ENCODE assay signal across 15 cellular contexts in the genomic region with DNA sequence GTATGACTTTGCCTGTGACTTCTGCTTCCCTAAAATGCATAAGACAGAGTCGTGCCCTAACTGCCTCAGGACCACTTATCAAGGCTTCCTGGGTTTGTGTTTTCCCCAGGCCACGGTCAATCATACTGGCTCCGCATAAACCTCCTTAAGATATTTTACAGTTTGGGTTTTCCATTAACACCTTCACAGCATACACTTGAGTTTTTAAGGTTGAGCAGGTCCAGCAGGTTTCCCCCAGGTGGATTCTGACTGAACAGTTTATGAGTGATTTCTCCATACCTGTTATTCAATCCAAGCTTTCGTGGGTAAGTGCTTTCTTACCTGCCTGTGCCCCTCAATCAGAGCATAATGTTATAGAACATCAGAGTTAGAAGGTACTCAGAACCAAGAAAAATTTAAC.
"Had no signal": no experiment of that assay in that cellular context is flagged by ENCODE, and none has a peak within 500 bp of the region (broad histone marks: within the 10 kb centered on the region; RNA-seq: fewer than 3 reads in every experiment).

No MANE protein-coding gene starts in this region.

- H3K4me3 ChIP-seq: heart left ventricle, left ventricle myocardium inferior had no signal

- H3K9me3 ChIP-seq: heart left ventricle, left ventricle myocardium inferior had no signal

- H3K27ac Mint-ChIP-seq: activated CD4-positive, alpha-beta memory T cell treated with anti-CD3 and anti-CD28 coated beads, Interleukin-2, amount 10 ng/mL, durations not matched to agents 7 days and 5 days; activated CD4-positive, alpha-beta T cell treated with anti-CD3 and anti-CD28 coated beads for 36 hours; activated naive CD8-positive, alpha-beta T cell treated with anti-CD3 and anti-CD28 coated beads for 36 hours; naive thymus-derived CD4-positive, alpha-beta T cell; T-helper 1 cell treated with Interleukin-12 subunit alpha and Interleukin-12 subunit beta and Interleukin-4 antibody, amounts not matched to agents 30 μg/mL and 1 μg/mL, for 36 hours had no signal

- H3K4me3 Mint-ChIP-seq: activated CD4-positive, alpha-beta memory T cell treated with anti-CD3 and anti-CD28 coated beads, Interleukin-2, amount 10 ng/mL, durations not matched to agents 7 days and 5 days; activated CD4-positive, alpha-beta T cell treated with anti-CD3 and anti-CD28 coated beads for 36 hours; activated naive CD8-positive, alpha-beta T cell treated with anti-CD3 and anti-CD28 coated beads for 36 hours; naive thymus-derived CD4-positive, alpha-beta T cell; T-helper 1 cell treated with Interleukin-12 subunit alpha and Interleukin-12 subunit beta and Interleukin-4 antibody, amounts not matched to agents 30 μg/mL and 1 μg/mL, for 36 hours; type B pancreatic cell had no signal

- H3K4me1 Mint-ChIP-seq: activated CD4-positive, alpha-beta memory T cell treated with anti-CD3 and anti-CD28 coated beads, Interleukin-2, amount 10 ng/mL, durations not matched to agents 7 days and 5 days had no signal

- ATAC-seq: activated CD4-positive, alpha-beta T cell treated with anti-CD3 and anti-CD28 coated beads for 36 hours; heart left ventricle; naive thymus-derived CD4-positive, alpha-beta T cell had no signal

- DNase-seq: activated CD4-positive, alpha-beta memory T cell treated with anti-CD3 and anti-CD28 coated beads, Interleukin-2, amount 10 ng/mL, durations not matched to agents 7 days and 5 days; activated CD4-positive, alpha-beta T cell treated with anti-CD3 and anti-CD28 coated beads for 36 hours; activated gamma-delta T cell; activated naive CD8-positive, alpha-beta T cell treated with anti-CD3 and anti-CD28 coated beads for 36 hours; activated T-cell treated with anti-CD3 and anti-CD28 coated beads, Interleukin-2, amount 50 U/mL, for 48 hours; brain microvascular endothelial cell; foreskin melanocyte; heart left ventricle; islet precursor cell; left ventricle myocardium inferior; naive thymus-derived CD4-positive, alpha-beta T cell; stimulated activated CD4-positive, alpha-beta T cell treated with anti-CD3 and anti-CD28 coated beads, Interleukin-12 subunit alpha, Interleukin-12 subunit beta, amount 100 ng/mL, for 4 hours; stimulated activated naive CD4-positive, alpha-beta T cell treated with Interleukin-2 at 50 U/mL for 16 hours had no signal

- H3K9me3 Mint-ChIP-seq: activated CD4-positive, alpha-beta memory T cell treated with anti-CD3 and anti-CD28 coated beads, Interleukin-2, amount 10 ng/mL, durations not matched to agents 7 days and 5 days; activated naive CD8-positive, alpha-beta T cell treated with anti-CD3 and anti-CD28 coated beads for 36 hours; naive thymus-derived CD4-positive, alpha-beta T cell; T-helper 1 cell treated with Interleukin-12 subunit alpha and Interleukin-12 subunit beta and Interleukin-4 antibody, amounts not matched to agents 30 μg/mL and 1 μg/mL, for 36 hours; type B pancreatic cell had no signal

- H3K27ac ChIP-seq: brain microvascular endothelial cell, left ventricle myocardium inferior had no signal

- H3K27me3 Mint-ChIP-seq: activated CD4-positive, alpha-beta memory T cell treated with anti-CD3 and anti-CD28 coated beads, Interleukin-2, amount 10 ng/mL, durations not matched to agents 7 days and 5 days; activated CD4-positive, alpha-beta T cell treated with anti-CD3 and anti-CD28 coated beads for 36 hours; activated naive CD8-positive, alpha-beta T cell treated with anti-CD3 and anti-CD28 coated beads for 36 hours; naive thymus-derived CD4-positive, alpha-beta T cell; type B pancreatic cell had no signal

- H3K27me3 ChIP-seq: brain microvascular endothelial cell had no signal

- H3K36me3 ChIP-seq: brain microvascular endothelial cell, heart left ventricle, left ventricle myocardium inferior had no signal

- H3K36me3 Mint-ChIP-seq: activated naive CD8-positive, alpha-beta T cell treated with anti-CD3 and anti-CD28 coated beads for 36 hours had no signal
